In genomic region chr19:46600393-46601317, GRCh38 we compare ENCODE assay signal across 8 cellular contexts. TPM values are rescaled to one million over a fixed set of nuclear protein-coding genes. Genes with fewer than 3 reads are reported as not detected.
DNase-seq lines count a peak whose midpoint lies in the region; ATAC-seq and TF ChIP-seq lines count a peak whose summit lies in the region.

No MANE protein-coding gene starts in this region.

- peak overlapping the region; percentile 15 for H2AK5ac ChIP-seq in neuronal stem cell (ENCODE audit: low read depth, low read length)

- H3F3A ChIP-seq in MM.1S (ENCODE audit: insufficient read depth, low read length) = 0 out of 2 replicates have a peak, but pooled peaks cover 3% of the 10 kb centered on the region

- H3K9me2 ChIP-seq in MM.1S (replicated peaks; ENCODE audit: insufficient read depth, low read length) = no peaks in the 10 kb centered on the region

- no peak overlapping the region for H2BK15ac ChIP-seq in neuronal stem cell (ENCODE audit: low read length)

- H3K18ac ChIP-seq in neuronal stem cell (ENCODE audit: low read length) = peak overlapping the region; percentile 99

- ATAC-seq in gastroesophageal sphincter = peak; percentile 95

- peaks cover 44% of the 10 kb centered on the region for H3K79me2 ChIP-seq in MM.1S (ENCODE audit: low read length)

- no peaks in the 10 kb centered on the region for H3K36me3 ChIP-seq in MM.1S (replicated peaks; ENCODE audit: insufficient read depth, low read length)
- H3K36me3 ChIP-seq in gastroesophageal sphincter = peaks cover 0 to 4% of the 10 kb centered on the region in 2 donors
- H3K36me3 ChIP-seq in neuronal stem cell (replicated peaks in 1 of 2; ENCODE audit: control insufficient read depth in 2 of 2, insufficient read depth in 2 of 2, low read length in 2 of 2) = peaks cover 7 to 28% of the 10 kb centered on the region in 2 donors
- H3K36me3 ChIP-seq in subcutaneous abdominal adipose tissue (ENCODE audit: control insufficient read depth in 5 of 5, insufficient read depth in 5 of 5, low read length in 5 of 5) = peaks cover 0 to 5% (median 2%) of the 10 kb centered on the region in 5 donors

- H3K4me1 ChIP-seq in MM.1S (ENCODE audit: low read length) = peaks cover 13% of the 10 kb centered on the region
- peaks cover 0 to 48% (median 29%) of the 10 kb centered on the region in 3 donors for H3K4me1 ChIP-seq in gastroesophageal sphincter
- H3K4me1 ChIP-seq in neuronal stem cell (ENCODE audit: control insufficient read depth in 2 of 2, insufficient read depth in 1 of 2, low read depth in 1 of 2, low read length in 2 of 2) = peaks cover 9 to 20% of the 10 kb centered on the region in 2 donors
- peaks cover 4 to 51% (median 43%) of the 10 kb centered on the region in 5 donors for H3K4me1 ChIP-seq in subcutaneous abdominal adipose tissue (ENCODE audit: control insufficient read depth in 5 of 5, insufficient read depth in 5 of 5, low read length in 5 of 5)

- DNase-seq in GDM1 (lab: John Stamatoyannopoulos, UW) = peak; percentile 97
- peak; percentile 97 for DNase-seq in HCEC 1CT
- peak; percentile 97 for DNase-seq in MM.1S
- peak; percentile 97 for DNase-seq in SHP77 treated with DMSO at 0.1 percent for 48 hours (lab: John Stamatoyannopoulos, UW)
- DNase-seq in activated naive CD4-positive, alpha-beta T cell treated with Interleukin-2 at 50 U/mL for 16 hours = peak; percentile 97
- DNase-seq in neuronal stem cell (ENCODE audit: low spot score) = peak; percentile 100

- no peak overlapping the region for H3K4ac ChIP-seq in neuronal stem cell (ENCODE audit: low read length)

- H3K27ac ChIP-seq in MM.1S (ENCODE audit: low read length) (peak overlapping the region; percentile 92), gastroesophageal sphincter (peak overlapping the region; percentile 87 to 98 (median 95)), neuronal stem cell (replicated peaks; ENCODE audit: low read length) (peak overlapping the region; percentile 85), subcutaneous abdominal adipose tissue (ENCODE audit: low read depth, low read length) (peak overlapping the region; percentile 97)

- TF ChIP-seq CTCF in MM.1S (IDR thresholded peaks at IDR 0.05; ENCODE audit: low read length) (no peak), gastroesophageal sphincter (IDR thresholded peaks at IDR 0.05) (no peak)

- H4K8ac ChIP-seq in neuronal stem cell (ENCODE audit: low read depth, low read length) = peak overlapping the region; percentile 20

- H3K9ac ChIP-seq in MM.1S (ENCODE audit: low read length) (peak overlapping the region; percentile 99), neuronal stem cell (ENCODE audit: low read depth, low read length, poor library complexity) (peak overlapping the region; percentile 91), subcutaneous abdominal adipose tissue (ENCODE audit: low read length in 5 of 5) (peak overlapping the region; percentile 96 to 100 (median 97))

- H2BK12ac ChIP-seq in neuronal stem cell (ENCODE audit: low read length) = peak overlapping the region; percentile 63

- H2BK5ac ChIP-seq in neuronal stem cell (ENCODE audit: low read length) = peak overlapping the region; percentile 100

- peaks cover 17% of the 10 kb centered on the region for H3K79me1 ChIP-seq in neuronal stem cell (ENCODE audit: low read depth, low read length)

- peak overlapping the region; percentile 99 for H3K4me3 ChIP-seq in MM.1S (ENCODE audit: low read length)
- H3K4me3 ChIP-seq in gastroesophageal sphincter = peak overlapping the region; percentile 95 to 98
- peak overlapping the region; percentile 83 to 96 for H3K4me3 ChIP-seq in neuronal stem cell (ENCODE audit: low read length in 2 of 2)
- H3K4me3 ChIP-seq in subcutaneous abdominal adipose tissue (ENCODE audit: low read depth in 1 of 5, low read length in 5 of 5) = peak overlapping the region; percentile 94 to 99 (median 95)

- WGBS in gastroesophageal sphincter (ENCODE audit: low coverage in 1 of 2), 2 donors = no CpG with 5 or more reads among the region's 93 CpGs
- WGBS in neuronal stem cell (ENCODE audit: extremely low coverage in 2 of 2, insufficient read length in 2 of 2, insufficient replicate concordance in 1 of 2), 2 donors = no CpG with 5 or more reads among the region's 93 CpGs

- H2BK120ac ChIP-seq in neuronal stem cell (ENCODE audit: low read depth, low read length) = no peak overlapping the region

- H2AFZ ChIP-seq in MM.1S (ENCODE audit: low read length) (peak overlapping the region; percentile 94), neuronal stem cell (ENCODE audit: low read length) (peak overlapping the region; percentile 92)

- TF ChIP-seq POLR2A in gastroesophageal sphincter (IDR thresholded peaks at IDR 0.05) = peak; percentile 52 to 73

- H3K4me2 ChIP-seq in MM.1S (ENCODE audit: low read depth, low read length) = peak overlapping the region; percentile 81
- H3K4me2 ChIP-seq in neuronal stem cell (ENCODE audit: insufficient read depth, low read length, poor library complexity, severe bottlenecking) = peak overlapping the region; percentile 71

- H3K23ac ChIP-seq in neuronal stem cell (ENCODE audit: low read depth, low read length, poor library complexity) = peak overlapping the region; percentile 73

- no peaks in the 10 kb centered on the region for H3K9me3 ChIP-seq in MM.1S (replicated peaks; ENCODE audit: insufficient read depth, low read length)
- peaks cover 0 to 11% (median 0%) of the 10 kb centered on the region in 3 donors for H3K9me3 ChIP-seq in gastroesophageal sphincter
- peaks cover 4 to 7% of the 10 kb centered on the region in 2 donors for H3K9me3 ChIP-seq in neuronal stem cell (replicated peaks in 1 of 2; ENCODE audit: control insufficient read depth in 2 of 2, insufficient read depth in 1 of 2, low read depth in 1 of 2, low read length in 2 of 2)
- peaks cover 0 to 8% (median 5%) of the 10 kb centered on the region in 5 donors for H3K9me3 ChIP-seq in subcutaneous abdominal adipose tissue (ENCODE audit: control insufficient read depth in 5 of 5, low read length in 5 of 5)

- H3K14ac ChIP-seq in neuronal stem cell (ENCODE audit: low read length) = peak overlapping the region; percentile 47

- TF ChIP-seq EP300 in gastroesophageal sphincter (IDR thresholded peaks at IDR 0.05) = no peak

- H3K27me3 ChIP-seq in MM.1S (replicated peaks; ENCODE audit: insufficient read depth, low read length) = no peaks in the 10 kb centered on the region
- H3K27me3 ChIP-seq in gastroesophageal sphincter = no peaks in the 10 kb centered on the region
- no peaks in the 10 kb centered on the region for H3K27me3 ChIP-seq in neuronal stem cell (ENCODE audit: control insufficient read depth in 3 of 3, insufficient read depth in 3 of 3, low read depth in 1 of 3, low read length in 3 of 3)
- no peaks in the 10 kb centered on the region for H3K27me3 ChIP-seq in subcutaneous abdominal adipose tissue (ENCODE audit: control insufficient read depth in 5 of 5, insufficient read depth in 4 of 5, low read length in 5 of 5)

- H4K20me1 ChIP-seq in MM.1S (ENCODE audit: insufficient read depth, low read length) = peaks cover 17% of the 10 kb centered on the region

- no peak overlapping the region for H4K91ac ChIP-seq in neuronal stem cell (ENCODE audit: low read depth, low read length, poor library complexity)

RNA-seq across cellular contexts. Expression of gene CALM3, which starts 0.5 kb away (rescaled TPM):
- total RNA-seq in gastroesophageal sphincter = 100 to 1,000 TPM; 128 to 193 (median 163) TPM
- polyA plus RNA-seq in neuronal stem cell (2013, experiment 1 of 2) = 426 TPM
- polyA plus RNA-seq in neuronal stem cell (2013, experiment 2 of 2) = 419 TPM

RNA-seq across cellular contexts. Expression of gene PTGIR, which starts 24.2 kb away (rescaled TPM):
- 1 to 10 TPM; 3.6 to 5.9 (median 4.3) TPM for total RNA-seq in gastroesophageal sphincter
- 0.04 TPM for polyA plus RNA-seq in neuronal stem cell (2013, experiment 1 of 2)
- 0.07 TPM for polyA plus RNA-seq in neuronal stem cell (2013, experiment 2 of 2)

RNA-seq across cellular contexts. Expression of gene GNG8, which starts 35.3 kb away (rescaled TPM):
- not detected for total RNA-seq in gastroesophageal sphincter
- 6.3 TPM for polyA plus RNA-seq in neuronal stem cell (2013, experiment 1 of 2)
- polyA plus RNA-seq in neuronal stem cell (2013, experiment 2 of 2) = 10.6 TPM

Comparison
In these comparisons a context has a peak if more than half of its experiments do, and no peak if none do; other contexts are left out.
1. Peak in every context shown above with its lines: DNase-seq, ATAC-seq, H3K4me3 ChIP-seq and H3K27ac ChIP-seq.